In the genomic region with DNA sequence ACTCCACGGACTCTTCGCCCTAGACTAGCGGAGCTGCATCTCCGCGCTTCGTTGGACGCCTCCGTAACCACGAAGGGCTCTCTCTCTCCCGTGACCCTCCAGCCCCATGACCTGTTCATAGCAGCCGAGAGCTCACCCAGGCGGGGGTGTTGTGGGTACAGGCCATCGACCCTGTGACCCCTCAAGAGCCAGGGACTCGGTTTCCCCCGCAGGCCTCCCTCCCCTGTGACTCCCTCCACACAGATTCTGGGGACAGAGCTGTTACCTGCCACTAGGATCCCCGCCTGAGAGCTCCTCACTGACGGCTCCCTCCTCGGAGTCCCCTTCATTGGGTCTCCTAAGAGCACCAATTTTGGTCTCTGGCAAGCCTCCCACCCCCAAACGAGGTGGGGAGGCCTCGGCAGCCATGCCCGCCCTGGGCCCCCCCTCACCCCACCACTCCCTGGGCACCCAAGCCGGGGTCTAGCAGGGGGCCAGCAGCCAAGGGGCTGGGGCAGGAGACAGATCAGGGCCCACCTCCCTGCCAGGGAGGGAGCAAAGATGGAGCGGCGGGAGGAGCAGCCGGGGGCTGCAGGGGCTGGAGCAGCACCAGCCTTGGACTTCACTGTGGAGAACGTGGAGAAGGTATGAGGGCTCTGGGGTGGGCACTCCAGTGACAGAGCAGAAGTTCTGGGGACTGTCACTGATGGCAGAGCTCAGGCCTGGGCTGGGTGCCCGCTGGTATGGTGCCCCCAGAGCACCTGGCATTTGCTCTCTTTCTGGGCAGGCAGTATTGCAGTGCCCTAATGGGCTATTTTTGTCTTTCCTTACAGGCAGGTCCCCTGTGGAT, we compare ENCODE assay signal across 8 cellular contexts. TPM values are rescaled to one million over a fixed set of nuclear protein-coding genes. Genes with fewer than 3 reads are reported as not detected.
DNase-seq lines count a peak whose midpoint lies in the region; ATAC-seq and TF ChIP-seq lines count a peak whose summit lies in the region.

No MANE protein-coding gene starts in this region.

- POLR2A ChIA-PET in A673 (lab: Charles Lee; ENCODE audit: low non-redundant PET) = no interaction called here

- no peak for DNase-seq in A673 (ENCODE audit: low spot score)
- no peak for DNase-seq in GM23248
- DNase-seq in fibroblast of pulmonary artery (ENCODE audit: low read depth) = no peak

- H3K4me1 Mint-ChIP-seq in T-helper 1 cell treated with Interleukin-12 subunit alpha and Interleukin-12 subunit beta and Interleukin-4 antibody, amounts not matched to agents 30 μg/mL and 1 μg/mL, for 36 hours (ENCODE audit: low read depth) = peaks cover 51% of the 10 kb centered on the region

- peaks cover 16% of the 10 kb centered on the region for H3K36me3 Mint-ChIP-seq in T-helper 1 cell treated with Interleukin-12 subunit alpha and Interleukin-12 subunit beta and Interleukin-4 antibody, amounts not matched to agents 30 μg/mL and 1 μg/mL, for 36 hours (ENCODE audit: low read depth)

- H3K27me3 Mint-ChIP-seq in T-helper 1 cell treated with Interleukin-12 subunit alpha and Interleukin-12 subunit beta and Interleukin-4 antibody, amounts not matched to agents 30 μg/mL and 1 μg/mL, for 36 hours (ENCODE audit: low read depth) = no peaks in the 10 kb centered on the region

- H3K79me2 ChIP-seq in GM23248 (ENCODE audit: insufficient read depth) = peaks cover 43% of the 10 kb centered on the region
- H3K79me2 ChIP-seq in parathyroid adenoma = peaks cover 8% of the 10 kb centered on the region

- no peak for TF ChIP-seq CTCF in A673 (conservative IDR thresholded peaks at IDR 0.05; ENCODE audit: low read depth, low read length)
- no peak for TF ChIP-seq CTCF in fibroblast of pulmonary artery (IDR thresholded peaks at IDR 0.05; ENCODE audit: low read length, missing control alignments)
- TF ChIP-seq CTCF in parathyroid adenoma (IDR thresholded peaks at IDR 0.05) = no peak

- CTCF ChIA-PET in A673 (lab: Charles Lee) = interaction anchor here (0.5 to 1.4 kb wide), 4 partner anchors 181 to 1026 kb away, joined by 3 to 10 read pairs (median 6); no protein-coding TSS in a partner anchor

- peak overlapping the region; percentile 99 for H3K27ac ChIP-seq in A673 (ENCODE audit: low read depth, low read length, poor library complexity, severe bottlenecking)
- H3K27ac ChIP-seq in GM23248 = peak overlapping the region; percentile 76; the same call in 1 of the 2 replicates
- H3K27ac ChIP-seq in parathyroid adenoma = peak overlapping the region; percentile 99

- H3K9me3 Mint-ChIP-seq in T-helper 1 cell treated with Interleukin-12 subunit alpha and Interleukin-12 subunit beta and Interleukin-4 antibody, amounts not matched to agents 30 μg/mL and 1 μg/mL, for 36 hours = no peaks in the 10 kb centered on the region

- H3K27ac Mint-ChIP-seq in T-helper 1 cell treated with Interleukin-12 subunit alpha and Interleukin-12 subunit beta and Interleukin-4 antibody, amounts not matched to agents 30 μg/mL and 1 μg/mL, for 36 hours = peak overlapping the region; percentile 95

- H3K9me2 ChIP-seq in GM23248 (ENCODE audit: insufficient read depth) = no peaks in the 10 kb centered on the region

- H3K4me2 ChIP-seq in GM23248 (ENCODE audit: unreplicated experiment) (peak overlapping the region; percentile 74), parathyroid adenoma (ENCODE audit: low read length) (peak overlapping the region; percentile 94)

- H3K36me3 ChIP-seq in A673 (ENCODE audit: insufficient read depth, low read length, poor library complexity, severe bottlenecking) (no peaks in the 10 kb centered on the region), GM23248 (ENCODE audit: low read depth) (no peaks in the 10 kb centered on the region), parathyroid adenoma (ENCODE audit: control insufficient read depth, insufficient read depth, low read length) (no peaks in the 10 kb centered on the region)

- H3K9me3 ChIP-seq in A673 (ENCODE audit: low read depth, low read length, poor library complexity, severe bottlenecking) (no peaks in the 10 kb centered on the region), GM23248 (ENCODE audit: low read depth) (no peaks in the 10 kb centered on the region), parathyroid adenoma (ENCODE audit: control insufficient read depth, low read length) (no peaks in the 10 kb centered on the region)

- intact Hi-C loops in A673 (cut with micrococcal nuclease; ENCODE audit: unreplicated experiment) = no loop called here

- H3K4me3 ChIP-seq in A673 (ENCODE audit: low read depth, low read length, poor library complexity, severe bottlenecking) = peak overlapping the region; percentile 92
- peak overlapping the region; percentile 92 for H3K4me3 ChIP-seq in GM23248
- H3K4me3 ChIP-seq in fibroblast of pulmonary artery (replicated peaks; ENCODE audit: low read depth, low read length) = peak overlapping the region; percentile 92
- H3K4me3 ChIP-seq in parathyroid adenoma (ENCODE audit: low read depth, low read length) = peak overlapping the region; percentile 87

- H3K4me1 ChIP-seq in A673 (ENCODE audit: insufficient read depth, low read length, poor library complexity, severe bottlenecking) (peaks cover 19% of the 10 kb centered on the region), GM23248 (ENCODE audit: insufficient read depth) (peaks cover 15% of the 10 kb centered on the region), parathyroid adenoma (peaks cover 8% of the 10 kb centered on the region)

- no peaks in the 10 kb centered on the region for H4K20me1 ChIP-seq in GM23248 (ENCODE audit: insufficient read depth)

- TSS peak; percentile 22 for BruUV-seq in A673 (replicated peaks; lab: Mats Ljungman, UMichigan)

- peak overlapping the region; percentile 86 for H3K9ac ChIP-seq in GM23248
- H3K9ac ChIP-seq in parathyroid adenoma = peak overlapping the region; percentile 89

- peak overlapping the region; percentile 92 for H2AFZ ChIP-seq in GM23248
- H2AFZ ChIP-seq in parathyroid adenoma = peak overlapping the region; percentile 93

- 2% methylated on average over 26 to 27 of the region's 27 CpGs for WGBS in GM23248 (ENCODE audit: low coverage in 1 of 2, low lambda C conversion rate in 2 of 2, missing lambda C conversion rate in 2 of 2), 2 experiments

- no peaks in the 10 kb centered on the region for H3K27me3 ChIP-seq in A673 (replicated peaks; ENCODE audit: insufficient read depth, low read depth, low read length, poor library complexity)
- H3K27me3 ChIP-seq in GM23248 (replicated peaks; ENCODE audit: insufficient read depth) = no peaks in the 10 kb centered on the region
- no peaks in the 10 kb centered on the region for H3K27me3 ChIP-seq in parathyroid adenoma (ENCODE audit: control insufficient read depth, insufficient read depth, low read length)

- no peak for ATAC-seq in HG03159 (IDR thresholded peaks at IDR 0.05; ENCODE audit: unreplicated experiment)
- no peak for ATAC-seq in GM18520 (IDR thresholded peaks at IDR 0.05; ENCODE audit: unreplicated experiment)
- ATAC-seq in HG02759 (IDR thresholded peaks at IDR 0.05; ENCODE audit: unreplicated experiment) = no peak

- H3F3A ChIP-seq in GM23248 (ENCODE audit: insufficient read depth) = 0 out of 2 replicates have a peak, but pooled peaks cover 5% of the 10 kb centered on the region

- in situ Hi-C loops in GM23248 (cut with MboI) = loop anchor here (25.0 kb wide), 2 partner anchors 410 to 710 kb away; a partner anchor contains a TSS

- peak overlapping the region; percentile 92 for H3K4me3 Mint-ChIP-seq in T-helper 1 cell treated with Interleukin-12 subunit alpha and Interleukin-12 subunit beta and Interleukin-4 antibody, amounts not matched to agents 30 μg/mL and 1 μg/mL, for 36 hours

RNA-seq across cellular contexts. Expression of a gene that starts 0.5 kb away (rescaled TPM):
- 44.1 and 53.4 TPM in 2 replicates for total RNA-seq in A673 (2021)
- 29.4 and 35.8 TPM in 2 replicates for total RNA-seq in GM23248 (2014; rRNA removed; shearing (Covaris generic))
- 17.1 and 21.0 TPM in 2 replicates for polyA plus RNA-seq in GM23248 (2016; fragmentation: Nextera tagmentation; extraction: Ambion mirVana)

RNA-seq across cellular contexts. Expression of a gene that starts 13.7 kb away (rescaled TPM):
- 25.1 and 28.1 TPM in 2 replicates for total RNA-seq in A673 (2021)
- 0.11 TPM in 1 of 2 replicates, not detected in the other for total RNA-seq in GM23248 (2014; rRNA removed; shearing (Covaris generic))
- polyA plus RNA-seq in GM23248 (2016; fragmentation: Nextera tagmentation; extraction: Ambion mirVana) = not detected in 2 replicates

RNA-seq across cellular contexts. Expression of a gene that starts 22.5 kb away (rescaled TPM):
- total RNA-seq in A673 (2021) = 44.8 and 52.8 TPM in 2 replicates
- 42.9 and 51.1 TPM in 2 replicates for total RNA-seq in GM23248 (2014; rRNA removed; shearing (Covaris generic))
- polyA plus RNA-seq in GM23248 (2016; fragmentation: Nextera tagmentation; extraction: Ambion mirVana) = 16.7 and 21.0 TPM in 2 replicates

RNA-seq across cellular contexts. Expression of a gene that starts 27.5 kb away (rescaled TPM):
- 153 and 181 TPM in 2 replicates for total RNA-seq in A673 (2021)
- total RNA-seq in GM23248 (2014; rRNA removed; shearing (Covaris generic)) = 122 and 140 TPM in 2 replicates
- 174 and 177 TPM in 2 replicates for polyA plus RNA-seq in GM23248 (2016; fragmentation: Nextera tagmentation; extraction: Ambion mirVana)

RNA-seq across cellular contexts. Expression of a gene that starts 31.7 kb away (rescaled TPM):
- 71.5 and 76.4 TPM in 2 replicates for total RNA-seq in A673 (2021)
- total RNA-seq in GM23248 (2014; rRNA removed; shearing (Covaris generic)) = 123 and 221 TPM in 2 replicates
- polyA plus RNA-seq in GM23248 (2016; fragmentation: Nextera tagmentation; extraction: Ambion mirVana) = 27.3 and 28.9 TPM in 2 replicates

Comparison
In these comparisons a context has a peak if more than half of its experiments do, and no peak if none do; other contexts are left out.
1. RNA of a gene that starts 13.7 kb away (total RNA-seq): 25.1 to 28.1 TPM in A673; 0.11 TPM in GM23248; every median in the first group is over 10 times any median in the second.
2. Peak in every context shown above with its lines, with median percentiles within 50 percentile points of each other: H3K27ac ChIP-seq and H3K4me3 ChIP-seq.